23 cellular contexts compared by ENCODE assay signal in genomic region chr12:51947597-51947996, GRCh38.
"Had no signal": no experiment of that assay in that cellular context is flagged by ENCODE, and none has a peak within 500 bp of the region (broad histone marks: within the 10 kb centered on the region; RNA-seq: fewer than 3 reads in every experiment).

No MANE protein-coding gene starts in this region.

- DNase-seq: Karpas-422, KG1, MG63, NCI-H1092, NCI-H1105 treated with DMSO at 0.1 percent for 48 hours, NCI-H1417 treated with DMSO at 0.1 percent for 48 hours, NCI-H146, NCI-H1694 treated with DMSO at 0.1 percent for 48 hours, NCI-H1930, NCI-H2081, NCI-H2107, NCI-H2171, NCI-H226, NCI-H446, NCI-H510A, NCI-H524 treated with DMSO at 0.1 percent for 48 hours, NCI-H69, NCI-H774, Right ventricle myocardium superior, RPMI8226, SIG-M5 had no signal

- H3K36me3 ChIP-seq: MG63 had no signal

- H3K4me3 ChIP-seq: MG63, SJSA1, SK-N-MC had no signal

- H3K27ac ChIP-seq: SJSA1, SK-N-MC had no signal
